Comparison of ENCODE assay signal across 10 cellular contexts in genomic region chr6:34390531-34391013, GRCh38. TPM values are rescaled to one million over a fixed set of nuclear protein-coding genes. Genes with fewer than 3 reads are reported as not detected.
DNase-seq lines count a peak whose midpoint lies in the region; ATAC-seq and TF ChIP-seq lines count a peak whose summit lies in the region.
"Had no signal": no experiment of that assay in that cellular context is flagged by ENCODE, and none has a peak within 500 bp of the region (broad histone marks: within the 10 kb centered on the region; RNA-seq: fewer than 3 reads in every experiment).

No MANE protein-coding gene starts in this region.

- no peaks in the 10 kb centered on the region for H3K27me3 ChIP-seq in left lung
- H3K27me3 ChIP-seq in tibial artery, result no peaks in the 10 kb centered on the region
- H3K27me3 ChIP-seq: Peyer's patch had no signal

- H3K4me3 ChIP-seq in left lung, result peak overlapping the region; percentile 77 to 94
- peak overlapping the region; percentile 81 to 98 for H3K4me3 ChIP-seq in tibial artery

- intact Hi-C loops in left lung (cut with DNase I), result no loop called here
- intact Hi-C loops in tibial artery (cut with DNase I; ENCODE audit: low total_unique reads), result loop anchor here (5.0 kb wide), 1 partner anchor 143 kb away; the partner anchor contains the start of gene SMIM29

- TF ChIP-seq CTCF in left lung (IDR thresholded peaks at IDR 0.05) (no peak), tibial artery (IDR thresholded peaks at IDR 0.05) (no peak)

- no peaks in the 10 kb centered on the region for H3K9me3 ChIP-seq in left lung
- H3K9me3 ChIP-seq in tibial artery, result no peaks in the 10 kb centered on the region
- H3K9me3 ChIP-seq: Peyer's patch had no signal

- no peaks in the 10 kb centered on the region for H3K36me3 ChIP-seq in left lung
- no peaks in the 10 kb centered on the region for H3K36me3 ChIP-seq in tibial artery
- H3K36me3 ChIP-seq: Peyer's patch had no signal

- DNase-seq in NCI-H1694 treated with DMSO at 0.1 percent for 48 hours (lab: John Stamatoyannopoulos, UW) (peak; percentile 51), NCI-H1694 (lab: John Stamatoyannopoulos, UW) (no peak), left lung (no peak), tibial artery (no peak), HuH-7 (ENCODE audit: low spot score) (no peak)
- DNase-seq: glutamatergic neuron had no signal

- peaks cover 7 to 69% of the 10 kb centered on the region in 2 donors for H3K4me1 ChIP-seq in left lung
- H3K4me1 ChIP-seq in tibial artery, result peaks cover 0 to 67% (median 16%) of the 10 kb centered on the region in 4 donors

- ATAC-seq in left lung (no peak), GM18873 (IDR thresholded peaks at IDR 0.05; ENCODE audit: low FRiP score, unreplicated experiment) (no peak), GM21423 (IDR thresholded peaks at IDR 0.05; ENCODE audit: unreplicated experiment) (no peak)

- H3K27ac ChIP-seq in angular gyrus (ENCODE audit: low read depth, low read length) (peak overlapping the region; percentile 79), left lung (peak overlapping the region; percentile 94 to 99), tibial artery (peak overlapping the region in 1 of 2 donors; percentile 95)

RNA-seq across cellular contexts. Expression of gene NUDT3, which starts 1.9 kb away (rescaled TPM):
- 10 to 100 TPM; 21.1 to 27.9 TPM for total RNA-seq in left lung

RNA-seq across cellular contexts. Expression of gene RPS10, which starts 35.3 kb away (rescaled TPM):
- 1,000 to 10,000 TPM; 1,031 to 1,089 TPM for total RNA-seq in left lung
